ENCODE assay signal across 23 cellular contexts in the genomic region with DNA sequence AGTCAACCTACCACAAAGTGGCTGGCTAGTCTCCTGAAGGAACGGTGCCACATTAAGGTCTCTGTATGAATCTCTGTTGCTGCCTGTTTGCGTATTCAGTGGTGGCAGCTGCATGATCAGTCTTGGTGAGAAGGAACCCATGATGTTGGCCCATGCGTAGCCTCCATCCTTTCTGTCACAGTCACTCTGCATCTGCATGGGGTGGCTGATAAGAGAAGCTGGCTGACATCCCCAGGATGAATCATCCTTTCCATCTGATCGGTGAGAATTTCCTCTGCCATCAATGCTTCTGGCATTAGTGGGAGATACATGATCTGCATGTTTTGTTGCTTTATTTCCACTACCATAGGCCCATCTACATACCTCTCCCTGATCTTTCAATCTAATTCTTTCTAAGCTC.
"Had no signal": no experiment of that assay in that cellular context is flagged by ENCODE, and none has a peak within 500 bp of the region (broad histone marks: within the 10 kb centered on the region; RNA-seq: fewer than 3 reads in every experiment).

No MANE protein-coding gene starts in this region.

- H3K4me1 Mint-ChIP-seq: naive thymus-derived CD4-positive, alpha-beta T cell; stimulated activated memory B cell treated with anti-CD40 and anti-IgM and Interleukin-4, amounts not matched to agents 10 μg/mL and 1 μg/mL and 100 μg/mL, for 72 hours had no signal

- H3K4me3 ChIP-seq: coronary artery, left lung, neural progenitor cell, prostate gland, right atrium auricular region, smooth muscle cell, thoracic aorta, tibial nerve, upper lobe of left lung had no signal

- H3K9me3 ChIP-seq: left lung, prostate gland, right atrium auricular region, thoracic aorta, upper lobe of left lung had no signal

- H3K27me3 ChIP-seq: neural progenitor cell, right atrium auricular region, tibial nerve, upper lobe of left lung had no signal

- H3K36me3 Mint-ChIP-seq: naive thymus-derived CD4-positive, alpha-beta T cell; neural progenitor cell; stimulated activated memory B cell treated with anti-CD40 and anti-IgM and Interleukin-4, amounts not matched to agents 10 μg/mL and 1 μg/mL and 100 μg/mL, for 72 hours had no signal

- H3K36me3 ChIP-seq: left lung, neural progenitor cell, prostate gland, right atrium auricular region, thoracic aorta, tibial nerve, upper lobe of left lung had no signal

- H3K4me3 Mint-ChIP-seq: effector memory CD8-positive, alpha-beta T cell; naive thymus-derived CD4-positive, alpha-beta T cell; nephron; neural progenitor cell; stimulated activated memory B cell treated with anti-CD40 and anti-IgM and Interleukin-4, amounts not matched to agents 10 μg/mL and 1 μg/mL and 100 μg/mL, for 72 hours had no signal

- DNase-seq: dermis blood vessel endothelial cell; effector memory CD8-positive, alpha-beta T cell; head of caudate nucleus; kidney; left lung; mesenchymal stem cell; midbrain; naive thymus-derived CD4-positive, alpha-beta T cell; stimulated activated CD4-positive, alpha-beta T cell treated with anti-CD3 and anti-CD28 coated beads, Interleukin-2, amount 100 ng/mL, for 24 hours; stimulated activated CD4-positive, alpha-beta T cell treated with anti-CD3 and anti-CD28 coated beads, Interleukin-4, amount 100 ng/mL, for 4 hours; stimulated activated naive CD8-positive, alpha-beta T cell treated with anti-CD3 and anti-CD28 coated beads, Interleukin-15, Interleukin-2, amounts not matched to agents 100 U/mL and 50 U/mL, for 24 hours; substantia nigra; upper lobe of left lung had no signal

- H3K27ac Mint-ChIP-seq: effector memory CD8-positive, alpha-beta T cell; naive thymus-derived CD4-positive, alpha-beta T cell; nephron; neural progenitor cell; stimulated activated memory B cell treated with anti-CD40 and anti-IgM and Interleukin-4, amounts not matched to agents 10 μg/mL and 1 μg/mL and 100 μg/mL, for 72 hours had no signal

- H3K27ac ChIP-seq: coronary artery, left lung, neural progenitor cell, prostate gland, right atrium auricular region, thoracic aorta, tibial nerve, upper lobe of left lung had no signal

- H3K9me3 Mint-ChIP-seq: effector memory CD8-positive, alpha-beta T cell; nephron had no signal

- ATAC-seq: effector memory CD8-positive, alpha-beta T cell; left lung; naive thymus-derived CD4-positive, alpha-beta T cell; sciatic nerve; stimulated activated memory B cell treated with anti-CD40 and anti-IgM and Interleukin-4, amounts not matched to agents 10 μg/mL and 1 μg/mL and 100 μg/mL, for 72 hours; stimulated activated naive CD8-positive, alpha-beta T cell treated with anti-CD3 and anti-CD28 coated beads, Interleukin-15, Interleukin-2, amounts not matched to agents 100 U/mL and 50 U/mL, for 24 hours had no signal

- H3K4me1 ChIP-seq: left lung, neural progenitor cell, prostate gland, right atrium auricular region, tibial nerve, upper lobe of left lung had no signal
